20 cellular contexts compared by ENCODE assay signal in the genomic region with DNA sequence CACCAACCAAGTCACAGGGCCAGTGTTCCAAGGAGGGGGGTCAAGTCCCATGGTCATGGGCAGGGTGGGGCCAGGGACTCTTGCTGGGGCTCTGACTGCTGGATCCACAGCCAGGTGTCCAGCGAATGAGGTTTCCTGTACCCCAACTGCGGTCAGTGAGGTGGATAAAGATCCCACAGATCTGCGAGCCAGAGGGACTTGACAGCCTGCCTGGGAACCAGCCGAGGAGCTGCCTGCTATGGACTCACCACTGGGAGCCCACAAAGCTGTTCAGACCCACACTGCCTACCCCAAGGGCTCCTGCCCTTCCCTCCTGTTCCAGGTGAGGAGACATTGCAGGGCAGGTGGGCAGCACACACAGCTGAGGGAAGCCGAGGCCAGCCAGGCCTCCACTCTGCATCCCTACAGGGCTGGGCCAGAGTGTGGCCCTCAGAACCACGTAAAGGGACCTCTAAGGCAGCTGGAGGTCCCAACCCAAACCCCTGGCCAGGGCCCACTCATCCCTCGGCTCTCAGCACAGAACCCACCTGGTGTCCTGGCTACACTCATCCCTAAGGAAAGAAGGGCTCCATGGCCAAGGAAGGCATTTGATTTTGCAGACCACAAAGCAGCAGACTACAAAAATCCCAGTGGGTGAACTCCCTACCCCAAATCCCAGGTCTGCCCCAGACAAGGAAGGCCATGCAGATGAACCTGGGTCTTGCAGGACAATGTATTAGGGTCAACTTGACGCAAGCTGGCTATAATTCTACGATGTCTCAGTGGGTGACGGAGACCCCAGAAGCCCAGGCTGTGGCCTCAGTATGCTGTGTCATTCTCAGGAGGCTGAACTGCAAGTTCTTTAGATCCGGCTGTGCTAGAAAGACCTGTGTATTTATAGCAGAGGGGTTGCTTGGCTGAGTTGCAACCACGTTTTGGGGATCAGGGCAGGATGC.
"Had no signal": no experiment of that assay in that cellular context is flagged by ENCODE, and none has a peak within 500 bp of the region (broad histone marks: within the 10 kb centered on the region; RNA-seq: fewer than 3 reads in every experiment).

No MANE protein-coding gene starts in this region.

- H3K9me3 ChIP-seq: tibial artery, uterus had no signal

- H3K27me3 ChIP-seq: neural progenitor cell, tibial artery, uterus had no signal

- H3K36me3 ChIP-seq: neural progenitor cell, tibial artery, uterus had no signal

- H3K27ac ChIP-seq: foreskin keratinocyte, neural progenitor cell, tibial artery, uterus had no signal

- H3K4me1 ChIP-seq: foreskin keratinocyte, neural progenitor cell, tibial artery, uterus had no signal

- DNase-seq: activated B cell treated with CpG ODN at 0.5 μM for 24 hours; activated CD4-positive, alpha-beta T cell treated with anti-CD3 and anti-CD28 coated beads for 4 hours; activated CD4-positive, alpha-beta T cell treated with anti-CD3 and anti-CD28 coated beads, Interleukin-2, amount 50 U/mL, for 48 hours; activated T-cell treated with anti-CD3 and anti-CD28 coated beads, Interleukin-2, amount 50 U/mL, for 24 hours; aorta; foreskin keratinocyte; kidney; naive thymus-derived CD8-positive, alpha-beta T cell; stimulated activated CD4-positive, alpha-beta T cell treated with anti-CD3 and anti-CD28 coated beads, Interleukin-4, amount 100 ng/mL, for 4 hours; uterus had no signal

- ATAC-seq: activated naive CD4-positive, alpha-beta T cell treated with anti-CD3 and anti-CD28 coated beads, Interleukin-2, amount 50 U/mL, for 72 hours; activated T-helper 17 cell treated with anti-CD3 and anti-CD28 coated beads, Interleukin-2, amount 50 U/mL, for 72 hours; foreskin keratinocyte; naive thymus-derived CD8-positive, alpha-beta T cell had no signal

- H3K9me3 Mint-ChIP-seq: activated B cell treated with CpG ODN at 0.5 μM for 24 hours; activated naive CD4-positive, alpha-beta T cell treated with anti-CD3 and anti-CD28 coated beads, Interleukin-2, amount 50 U/mL, for 72 hours; activated T-cell treated with anti-CD3 and anti-CD28 coated beads, Interleukin-2, amount 50 U/mL, for 24 hours; activated T-helper 17 cell treated with anti-CD3 and anti-CD28 coated beads, Interleukin-2, amount 50 U/mL, for 72 hours; brain; central memory CD8-positive, alpha-beta T cell; mesothelial cell of epicardium; naive thymus-derived CD8-positive, alpha-beta T cell; neural progenitor cell; stimulated activated naive CD8-positive, alpha-beta T cell treated with anti-CD3 and anti-CD28 coated beads, Interleukin-15, Interleukin-2, amounts not matched to agents 100 ng/mL and 50 ng/mL, for 24 hours; T-helper 1 cell treated with Interleukin-12 subunit alpha and Interleukin-12 subunit beta and Interleukin-4 antibody, amounts not matched to agents 30 μg/mL and 1 μg/mL, for 36 hours had no signal

- H3K4me1 Mint-ChIP-seq: activated T-helper 17 cell treated with anti-CD3 and anti-CD28 coated beads, Interleukin-2, amount 50 U/mL, for 72 hours had no signal

- H3K27me3 Mint-ChIP-seq: activated B cell treated with CpG ODN at 0.5 μM for 24 hours; activated T-cell treated with anti-CD3 and anti-CD28 coated beads, Interleukin-2, amount 50 U/mL, for 24 hours; activated T-helper 17 cell treated with anti-CD3 and anti-CD28 coated beads, Interleukin-2, amount 50 U/mL, for 72 hours; brain; central memory CD8-positive, alpha-beta T cell; naive thymus-derived CD8-positive, alpha-beta T cell; stimulated activated naive CD8-positive, alpha-beta T cell treated with anti-CD3 and anti-CD28 coated beads, Interleukin-15, Interleukin-2, amounts not matched to agents 100 ng/mL and 50 ng/mL, for 24 hours had no signal

- H3K4me3 ChIP-seq: lung, neural progenitor cell, tibial artery, uterus had no signal

- H3K27ac Mint-ChIP-seq: activated B cell treated with CpG ODN at 0.5 μM for 24 hours; activated T-cell treated with anti-CD3 and anti-CD28 coated beads, Interleukin-2, amount 50 U/mL, for 24 hours; activated T-helper 17 cell treated with anti-CD3 and anti-CD28 coated beads, Interleukin-2, amount 50 U/mL, for 72 hours; mesothelial cell of epicardium; neural progenitor cell; stimulated activated naive CD8-positive, alpha-beta T cell treated with anti-CD3 and anti-CD28 coated beads, Interleukin-15, Interleukin-2, amounts not matched to agents 100 ng/mL and 50 ng/mL, for 24 hours; T-helper 1 cell treated with Interleukin-12 subunit alpha and Interleukin-12 subunit beta and Interleukin-4 antibody, amounts not matched to agents 30 μg/mL and 1 μg/mL, for 36 hours had no signal

- H3K36me3 Mint-ChIP-seq: activated naive CD4-positive, alpha-beta T cell treated with anti-CD3 and anti-CD28 coated beads, Interleukin-2, amount 50 U/mL, for 72 hours; brain; mesothelial cell of epicardium; naive thymus-derived CD8-positive, alpha-beta T cell; neural progenitor cell had no signal

- H3K4me3 Mint-ChIP-seq: activated B cell treated with CpG ODN at 0.5 μM for 24 hours; activated T-cell treated with anti-CD3 and anti-CD28 coated beads, Interleukin-2, amount 50 U/mL, for 24 hours; activated T-helper 17 cell treated with anti-CD3 and anti-CD28 coated beads, Interleukin-2, amount 50 U/mL, for 72 hours; brain; central memory CD8-positive, alpha-beta T cell; mesothelial cell of epicardium; naive thymus-derived CD8-positive, alpha-beta T cell; neural progenitor cell; stimulated activated naive CD8-positive, alpha-beta T cell treated with anti-CD3 and anti-CD28 coated beads, Interleukin-15, Interleukin-2, amounts not matched to agents 100 ng/mL and 50 ng/mL, for 24 hours; T-helper 1 cell treated with Interleukin-12 subunit alpha and Interleukin-12 subunit beta and Interleukin-4 antibody, amounts not matched to agents 30 μg/mL and 1 μg/mL, for 36 hours had no signal
